8 cellular contexts compared by ENCODE assay signal in genomic region chr3:17894434-17895060, GRCh38.
DNase-seq lines count a peak whose midpoint lies in the region; ATAC-seq, FAIRE-seq and TF ChIP-seq lines count a peak whose summit lies in the region.

No MANE protein-coding gene starts in this region.

- intact Hi-C loops in prostate gland (cut with DNase I) = no loop called here

- DNase-seq in SK-N-DZ (ENCODE audit: low spot score) (peak; percentile 72), endodermal cell (peak; percentile 90), prostate gland (ENCODE audit: low spot score) (peak; percentile 39)

- 5% methylated on average over 1 of the region's 1 CpG; no CpG with 5 or more reads in 1 of the 2 experiments for WGBS in endodermal cell (ENCODE audit: insufficient coverage in 1 of 2, insufficient read length in 1 of 2), 2 experiments
- WGBS in prostate gland = 16% methylated on average over 1 of the region's 1 CpG

- peak; percentile 92 for TF ChIP-seq CTCF in endodermal cell (conservative IDR thresholded peaks at IDR 0.05)
- peak in 3 of 4 experiments; percentile 26 to 50 (median 47) for TF ChIP-seq CTCF in prostate gland (IDR thresholded peaks at IDR 0.05)

- no peak overlapping the region for H3K27ac Mint-ChIP-seq in endodermal cell

- H3K9me3 ChIP-seq in endodermal cell (ENCODE audit: control insufficient read depth, low read length) (peaks cover under 1% of the 10 kb centered on the region), prostate gland (no peaks in the 10 kb centered on the region)

- no peak overlapping the region for H3K4me3 Mint-ChIP-seq in endodermal cell

- peaks cover 3% of the 10 kb centered on the region for H3K4me1 ChIP-seq in endodermal cell (ENCODE audit: control insufficient read depth, insufficient read depth, low read length)
- H3K4me1 ChIP-seq in prostate gland (replicated peaks) = no peaks in the 10 kb centered on the region

- no peak for TF ChIP-seq POLR2A in prostate gland (IDR thresholded peaks at IDR 0.05)

- H3K9ac ChIP-seq in endodermal cell (ENCODE audit: extremely low read depth, low read length, poor library complexity, severe bottlenecking) = no peak overlapping the region

- peak; percentile 74 for ATAC-seq in GM18498 (IDR thresholded peaks at IDR 0.05; ENCODE audit: unreplicated experiment)
- ATAC-seq in HG03460 (IDR thresholded peaks at IDR 0.05; ENCODE audit: unreplicated experiment) = peak; percentile 84
- ATAC-seq in GM21825 (IDR thresholded peaks at IDR 0.05; ENCODE audit: unreplicated experiment) = no peak
- no peak for ATAC-seq in HG03280 (IDR thresholded peaks at IDR 0.05; ENCODE audit: unreplicated experiment)

- H3K4me1 Mint-ChIP-seq in endodermal cell = peaks cover 34% of the 10 kb centered on the region

- H3K4me3 ChIP-seq in endodermal cell (ENCODE audit: low read length) (no peak overlapping the region), prostate gland (no peak overlapping the region)

- no peaks in the 10 kb centered on the region for H3K36me3 ChIP-seq in endodermal cell (ENCODE audit: control insufficient read depth, insufficient read depth, low read length)
- H3K36me3 ChIP-seq in prostate gland = no peaks in the 10 kb centered on the region

- peak; percentile 77 for FAIRE-seq in A204.1 (lab: Jason Lieb, UNC)

- H3K27me3 ChIP-seq in endodermal cell (ENCODE audit: control insufficient read depth, insufficient read depth, low read length, poor library complexity, severe bottlenecking) = no peaks in the 10 kb centered on the region
- no peaks in the 10 kb centered on the region for H3K27me3 ChIP-seq in prostate gland (replicated peaks; ENCODE audit: insufficient read depth)

- H3K36me3 Mint-ChIP-seq in endodermal cell (ENCODE audit: low read depth) = peaks cover 16% of the 10 kb centered on the region

- H3K9me3 Mint-ChIP-seq in endodermal cell = peaks cover 4% of the 10 kb centered on the region

- no peaks in the 10 kb centered on the region for H3K27me3 Mint-ChIP-seq in endodermal cell (ENCODE audit: insufficient read depth)

- H3K27ac ChIP-seq in endodermal cell (ENCODE audit: low read depth, low read length) (no peak overlapping the region), prostate gland (no peak overlapping the region)

Comparison
In these comparisons a context has a peak if more than half of its experiments do, and no peak if none do; other contexts are left out.
1. ATAC-seq: peak in GM18498 (single experiment) and HG03460 (single experiment); none in GM21825 (single experiment) and HG03280 (single experiment).
2. DNase-seq: peak in every context shown above with its lines; median percentile 90 in endodermal cell; 72 in SK-N-DZ; 39 in prostate gland.